8 cellular contexts compared by ENCODE assay signal in the genomic region with DNA sequence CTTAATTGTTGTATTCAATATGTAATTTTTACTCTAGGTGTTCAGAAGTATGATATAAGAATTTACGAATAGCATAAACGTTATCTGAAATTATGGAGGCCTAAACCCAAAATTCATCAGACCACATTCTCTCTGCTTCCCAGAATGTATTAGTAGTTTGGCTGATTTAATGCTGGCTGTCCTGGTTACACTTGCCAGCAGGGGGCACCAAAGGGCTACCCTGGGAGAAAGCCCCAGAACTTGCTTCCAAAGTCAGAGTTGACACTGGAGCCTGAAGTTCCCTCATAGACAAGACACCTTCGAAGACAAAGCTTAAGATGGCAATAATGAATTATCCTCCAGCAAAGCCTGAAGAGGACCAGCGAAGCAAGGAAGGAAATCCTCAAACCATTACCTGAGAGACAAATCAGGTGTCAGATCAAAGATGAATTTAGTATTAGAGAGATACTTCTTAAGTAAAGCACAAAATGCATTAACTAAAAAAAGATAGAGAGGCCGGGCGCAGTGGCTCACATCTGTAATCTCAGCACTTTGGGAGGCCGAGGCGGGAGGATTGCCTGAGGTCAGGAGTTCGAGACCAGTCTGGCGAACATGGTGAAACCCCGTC. TPM values are rescaled to one million over a fixed set of nuclear protein-coding genes. Genes with fewer than 3 reads are reported as not detected.
DNase-seq lines count a peak whose midpoint lies in the region; ATAC-seq, FAIRE-seq and TF ChIP-seq lines count a peak whose summit lies in the region.

No MANE protein-coding gene starts in this region.

- no peaks in the 10 kb centered on the region for H4K20me1 ChIP-seq in hepatocyte (ENCODE audit: insufficient read depth, poor library complexity, severe bottlenecking)

- no peaks in the 10 kb centered on the region for H3K79me2 ChIP-seq in hepatocyte

- no peak overlapping the region for H3K27ac ChIP-seq in hepatocyte

- DNase-seq in COLO829 (ENCODE audit: low spot score): peak; percentile 33
- DNase-seq in RKO (ENCODE audit: low spot score): peak; percentile 46
- DNase-seq in activated gamma-delta T cell treated with anti-CD3 and anti-CD28 coated beads, Interleukin-2, amount 50 U/mL, for 16 hours (ENCODE audit: low read depth): peak; percentile 47
- DNase-seq in hepatocyte (ENCODE audit: low spot score): peak; percentile 50
- peak; percentile 64 for DNase-seq in stimulated activated CD4-positive, alpha-beta T cell treated with anti-CD3 and anti-CD28 coated beads, Interleukin-4, amount 100 ng/mL, for 1 hour
- DNase-seq in RCC 7860 (ENCODE audit: low spot score): no peak

- no peak overlapping the region for H3K4me2 ChIP-seq in hepatocyte

- 71% methylated on average over 11 of the region's 11 CpGs for WGBS in hepatocyte (ENCODE audit: low lambda C conversion rate, missing lambda C conversion rate)

- H3K27me3 ChIP-seq in hepatocyte: no peaks in the 10 kb centered on the region

- H2AFZ ChIP-seq in hepatocyte: no peak overlapping the region

- no peaks in the 10 kb centered on the region for H3K4me1 ChIP-seq in hepatocyte (ENCODE audit: insufficient read depth)

- no peaks in the 10 kb centered on the region for H3K36me3 ChIP-seq in hepatocyte (replicated peaks; ENCODE audit: insufficient read depth, low read depth)

- H3K4me3 ChIP-seq in hepatocyte: no peak overlapping the region

- TF ChIP-seq CTCF in hepatocyte (IDR thresholded peaks at IDR 0.05; ENCODE audit: poor library complexity): peak; percentile 49

- ATAC-seq in GM21526 (IDR thresholded peaks at IDR 0.05; ENCODE audit: low FRiP score, unreplicated experiment): peak; percentile 76
- no peak for ATAC-seq in HG02884 (IDR thresholded peaks at IDR 0.05; ENCODE audit: unreplicated experiment)

- H3K9me3 ChIP-seq in hepatocyte (ENCODE audit: low read depth): no peaks in the 10 kb centered on the region

- no peaks in the 10 kb centered on the region for H3K9me2 ChIP-seq in hepatocyte (replicated peaks; ENCODE audit: insufficient read depth)

- FAIRE-seq in RCC 7860 (lab: Jason Lieb, UNC): no peak

RNA-seq across cellular contexts. Expression of gene ANOS1, which starts 11.3 kb away (rescaled TPM):
- total RNA-seq in hepatocyte: 5.7 and 6.4 TPM in 2 replicates
- polyA plus RNA-seq in hepatocyte: 3.1 and 4.7 TPM in 2 replicates

RNA-seq across cellular contexts. Expression of gene FAM9A, which starts 58.0 kb away (rescaled TPM):
- total RNA-seq in hepatocyte: not detected in 2 replicates
- polyA plus RNA-seq in hepatocyte: not detected in 2 replicates
